Comparison of ENCODE assay signal across 1 cellular context in genomic region chr4:118835896-118836762, GRCh38.
TF ChIP-seq lines count a peak whose summit lies in the region.

Gene SEC24D (minus strand): TSS chr4:118836126. CDS start chr4:118833696, 2,430 bp downstream.

TF ChIP-seq in HepG2, 621 proteins besides CTCF, POLR2A, EP300 and RAD21 (continued from another document and continues in another):
- no peak for TF ChIP-seq ZNF616 (CRISPR knock-in tag; IDR thresholded peaks at IDR 0.05; ENCODE audit: low read depth)
- TF ChIP-seq MYPOP (CRISPR knock-in tag; IDR thresholded peaks at IDR 0.05): no peak; the same call in 1 of the 2 replicates
- no peak for TF ChIP-seq ZNF367 (CRISPR knock-in tag; IDR thresholded peaks at IDR 0.05; ENCODE audit: borderline replicate concordance)
- no peak for TF ChIP-seq SNRNP70 (IDR thresholded peaks at IDR 0.05; ENCODE audit: low read depth, low read length)
- TF ChIP-seq ZFP37 (CRISPR knock-in tag; IDR thresholded peaks at IDR 0.05; ENCODE audit: borderline replicate concordance): no peak
- peak; percentile 8; the same call in 1 of the 2 replicates for TF ChIP-seq SALL2 (CRISPR knock-in tag; IDR thresholded peaks at IDR 0.05)
- TF ChIP-seq SSRP1 (CRISPR knock-in tag; IDR thresholded peaks at IDR 0.05): no peak
- TF ChIP-seq ARID2 (CRISPR knock-in tag; IDR thresholded peaks at IDR 0.05; ENCODE audit: borderline replicate concordance): no peak
- TF ChIP-seq UBTF (CRISPR knock-in tag; IDR thresholded peaks at IDR 0.05): peak; percentile 86
- no peak for TF ChIP-seq ZFP36L2 (CRISPR knock-in tag; IDR thresholded peaks at IDR 0.05)
- TF ChIP-seq SALL1 (CRISPR knock-in tag; IDR thresholded peaks at IDR 0.05): peak; percentile 57; the same call in 1 of the 2 replicates
- TF ChIP-seq HOXA9 (CRISPR knock-in tag; IDR thresholded peaks at IDR 0.05; ENCODE audit: borderline replicate concordance): no peak
- TF ChIP-seq SCMH1 (CRISPR knock-in tag; IDR thresholded peaks at IDR 0.05; ENCODE audit: borderline replicate concordance): no peak
- TF ChIP-seq NR3C1 (CRISPR knock-in tag; IDR thresholded peaks at IDR 0.05): no peak
- no peak for TF ChIP-seq ZSCAN29 (CRISPR knock-in tag; conservative IDR thresholded peaks at IDR 0.05)
- TF ChIP-seq NFATC3 (CRISPR knock-in tag; IDR thresholded peaks at IDR 0.05): 0 out of 2 replicates have a peak, but pooled peaks have one; percentile 39
- no peak for TF ChIP-seq KDM4B (CRISPR knock-in tag; IDR thresholded peaks at IDR 0.05)
- no peak for TF ChIP-seq GLI4 (CRISPR knock-in tag; IDR thresholded peaks at IDR 0.05; ENCODE audit: borderline replicate concordance)
- no peak for TF ChIP-seq ZNF280B (CRISPR knock-in tag; IDR thresholded peaks at IDR 0.05; ENCODE audit: borderline replicate concordance)
- TF ChIP-seq ZNF180 (CRISPR knock-in tag; IDR thresholded peaks at IDR 0.05; ENCODE audit: borderline replicate concordance, low read depth): no peak
- no peak; the same call in 1 of the 2 replicates for TF ChIP-seq ISL2 (CRISPR knock-in tag; IDR thresholded peaks at IDR 0.05)
- TF ChIP-seq ZNF30 (CRISPR knock-in tag; IDR thresholded peaks at IDR 0.05): no peak
- 0 out of 2 replicates have a peak, but pooled peaks have one; percentile 40 for TF ChIP-seq ZNF567 (CRISPR knock-in tag; IDR thresholded peaks at IDR 0.05; ENCODE audit: borderline replicate concordance)
- no peak for TF ChIP-seq CBX1 (IDR thresholded peaks at IDR 0.05; ENCODE audit: low read depth)
- TF ChIP-seq MEF2D (CRISPR knock-in tag; IDR thresholded peaks at IDR 0.05): no peak
- TF ChIP-seq SETDB1 (CRISPR knock-in tag; IDR thresholded peaks at IDR 0.05; ENCODE audit: borderline replicate concordance): no peak
- TF ChIP-seq ZSCAN5A (CRISPR knock-in tag; IDR thresholded peaks at IDR 0.05; ENCODE audit: borderline replicate concordance): no peak
- TF ChIP-seq ZKSCAN8 (CRISPR knock-in tag; IDR thresholded peaks at IDR 0.05; ENCODE audit: borderline replicate concordance): no peak
- TF ChIP-seq ZNF580 (CRISPR knock-in tag; IDR thresholded peaks at IDR 0.05; ENCODE audit: borderline replicate concordance, low read depth): no peak
- peak; percentile 72; the same call in 1 of the 2 replicates for TF ChIP-seq BHLHE40 (IDR thresholded peaks at IDR 0.05; ENCODE audit: low read length)
- no peak for TF ChIP-seq FOXC1 (CRISPR knock-in tag; IDR thresholded peaks at IDR 0.05; ENCODE audit: borderline replicate concordance)
- TF ChIP-seq ZNF773 (CRISPR knock-in tag; IDR thresholded peaks at IDR 0.05; ENCODE audit: borderline replicate concordance): peak; percentile 8; the same call in 1 of the 2 replicates
- no peak for TF ChIP-seq STAG1 (CRISPR knock-in tag; IDR thresholded peaks at IDR 0.05)
- TF ChIP-seq SMC3 (IDR thresholded peaks at IDR 0.05; ENCODE audit: low read length): no peak
- peak; percentile 71 for TF ChIP-seq KMT2B (CRISPR knock-in tag; IDR thresholded peaks at IDR 0.05)
- TF ChIP-seq BATF2 (CRISPR knock-in tag; IDR thresholded peaks at IDR 0.05): 0 out of 2 replicates have a peak, but pooled peaks have one; percentile 38
- no peak for TF ChIP-seq USF2 (IDR thresholded peaks at IDR 0.05; ENCODE audit: low read depth, low read length)
- TF ChIP-seq USF2 (CRISPR knock-in tag; IDR thresholded peaks at IDR 0.05; ENCODE audit: borderline replicate concordance): no peak
- no peak; the same call in 1 of the 2 replicates for TF ChIP-seq ZNF362 (CRISPR knock-in tag; IDR thresholded peaks at IDR 0.05; ENCODE audit: borderline replicate concordance)
- no peak; the same call in 1 of the 2 replicates for TF ChIP-seq HDAC1 (CRISPR knock-in tag; IDR thresholded peaks at IDR 0.05)
- no peak for TF ChIP-seq ZNF205 (CRISPR knock-in tag; IDR thresholded peaks at IDR 0.05)
- no peak for TF ChIP-seq ZNF18 (CRISPR knock-in tag; IDR thresholded peaks at IDR 0.05; ENCODE audit: insufficient replicate concordance)
- TF ChIP-seq ZMYM3 (CRISPR knock-in tag; IDR thresholded peaks at IDR 0.05): no peak
- no peak for TF ChIP-seq CERS6 (CRISPR knock-in tag; IDR thresholded peaks at IDR 0.05)
- TF ChIP-seq KLF11 (CRISPR knock-in tag; IDR thresholded peaks at IDR 0.05): no peak
- TF ChIP-seq DMAP1 (CRISPR knock-in tag; IDR thresholded peaks at IDR 0.05): peak; percentile 90
- TF ChIP-seq PHF8 (CRISPR knock-in tag; IDR thresholded peaks at IDR 0.05): peak; percentile 63
